In genomic region chr15:76426941-76427340, GRCh38 we compare ENCODE assay signal across 21 cellular contexts.
DNase-seq lines count a peak whose midpoint lies in the region; ATAC-seq, FAIRE-seq and TF ChIP-seq lines count a peak whose summit lies in the region.
"Had no signal": no experiment of that assay in that cellular context is flagged by ENCODE, and none has a peak within 500 bp of the region (broad histone marks: within the 10 kb centered on the region; RNA-seq: fewer than 3 reads in every experiment).

No MANE protein-coding gene starts in this region.

- DNase-seq in GM12864 (ENCODE audit: low read depth) (peak; percentile 5), MV-4-11 (lab: John Stamatoyannopoulos, UW) (peak; percentile 6), GM12878 (ENCODE audit: low read depth, low spot score) (peak; percentile 11), colonic mucosa (no peak), amygdala (lab: John Stamatoyannopoulos, UW) (no peak)
- DNase-seq: Caco-2; CD4-positive, CD25-positive, alpha-beta regulatory T cell; CD8-positive, alpha-beta T cell; DMS 273 treated with DMSO at 0.1 percent for 48 hours; DMS79; GF-D8; GOT3; HFFc6 had no signal

- H3K79me2 ChIP-seq in GM12878 (ENCODE audit: control insufficient read depth, insufficient read depth, low read length) = no peaks in the 10 kb centered on the region

- SMC1A ChIA-PET in GM12878 (lab: Charles Lee; ENCODE audit: uncharacterized antibody, unreplicated experiment) = no interaction called here

- no peak overlapping the region for H2AFZ ChIP-seq in GM12878 (ENCODE audit: control insufficient read depth, low read depth, low read length)

- H3K9me3 ChIP-seq in GM12878 (replicated peaks; ENCODE audit: control insufficient read depth, insufficient read depth, low read length) (no peaks in the 10 kb centered on the region; the same call in 2 of the 3 replicates), colonic mucosa (no peaks in the 10 kb centered on the region)
- H3K9me3 ChIP-seq: Caco-2 had no signal

- no peak overlapping the region for H3K9ac ChIP-seq in GM12878 (ENCODE audit: control insufficient read depth, insufficient read depth, low read length)
- H3K9ac ChIP-seq in colonic mucosa (ENCODE audit: low read depth in 2 of 2, low read length in 2 of 2) = no peak overlapping the region
- H3K9ac ChIP-seq: BLaER1 had no signal

- no peak for TF ChIP-seq POLR2A in GM12878 (IDR thresholded peaks at IDR 0.05; ENCODE audit: low read depth, low read length)

- H3K27me3 ChIP-seq in GM12878 (replicated peaks in 1 of 2; ENCODE audit: control insufficient read depth in 2 of 2, insufficient read depth in 2 of 2, low read length in 1 of 2) = no peaks in the 10 kb centered on the region
- H3K27me3 ChIP-seq in colonic mucosa = no peaks in the 10 kb centered on the region
- H3K27me3 ChIP-seq: BLaER1 had no signal

- no TSS peak for BruUV-seq in GM12878 (replicated peaks; lab: Mats Ljungman, UMichigan)

- H3K4me1 ChIP-seq in GM12878 (ENCODE audit: control insufficient read depth, insufficient read depth, low read length) (no peaks in the 10 kb centered on the region), colonic mucosa (no peaks in the 10 kb centered on the region)
- H3K4me1 ChIP-seq: BLaER1, Caco-2 had no signal

- POLR2A ChIA-PET in GM12878 (lab: Charles Lee) = no interaction called here

- no peak overlapping the region for H3K27ac ChIP-seq in GM12878 (ENCODE audit: control insufficient read depth, insufficient read depth)
- H3K27ac ChIP-seq in colonic mucosa = no peak overlapping the region
- H3K27ac ChIP-seq: BLaER1, C4-2B had no signal

- intact Hi-C loops in GM12878 (cut with micrococcal nuclease; ENCODE audit: unreplicated experiment) = no loop called here
- intact Hi-C loops in colonic mucosa (cut with DNase I) = no loop called here

- H4K20me1 ChIP-seq in GM12878 (ENCODE audit: control insufficient read depth, insufficient read depth) = no peaks in the 10 kb centered on the region
- H4K20me1 ChIP-seq: BLaER1 had no signal

- TF ChIP-seq CTCF in GM12864 (IDR thresholded peaks at IDR 0.05; ENCODE audit: low read depth, low read length, missing control alignments) (no peak), GM12878 (IDR thresholded peaks at IDR 0.05 in 2 of 3, conservative IDR thresholded peaks at IDR 0.05 in 1 of 3; ENCODE audit: control insufficient read depth in 2 of 3, extremely low read depth in 1 of 3, insufficient read depth in 1 of 3, low read depth in 3 of 3, low read length in 3 of 3) (no peak), colonic mucosa (IDR thresholded peaks at IDR 0.05) (no peak)

- no peaks in the 10 kb centered on the region for H3K36me3 ChIP-seq in GM12878 (ENCODE audit: control insufficient read depth in 2 of 2, insufficient read depth in 2 of 2, low read length in 1 of 2)
- no peaks in the 10 kb centered on the region for H3K36me3 ChIP-seq in colonic mucosa
- H3K36me3 ChIP-seq: HAP-1 had no signal

- TF ChIP-seq EP300 in GM12878 (IDR thresholded peaks at IDR 0.05; ENCODE audit: borderline replicate concordance in 1 of 2, control insufficient read depth in 1 of 2, low read depth in 2 of 2, low read length in 2 of 2) = no peak

- no peak overlapping the region for H3K4me3 ChIP-seq in GM12864 (ENCODE audit: low read depth, low read length)
- H3K4me3 ChIP-seq in GM12878 = no peak overlapping the region
- no peak overlapping the region for H3K4me3 ChIP-seq in colonic mucosa
- H3K4me3 ChIP-seq: BLaER1, HAP-1 had no signal

- H3K4me2 ChIP-seq in GM12878 (ENCODE audit: control insufficient read depth, insufficient read depth) = no peak overlapping the region
- H3K4me2 ChIP-seq: BLaER1 had no signal

- WGBS in GM12878 (ENCODE audit: insufficient coverage, insufficient replicate concordance, low lambda C conversion rate, missing lambda C conversion rate) = 50% methylated on average over 2 of the region's 2 CpGs

- CTCF ChIA-PET in GM12878 (lab: Yijun Ruan, JAX) = no interaction called here

- RAD21 ChIA-PET in GM12878 (lab: Charles Lee; ENCODE audit: unreplicated experiment) = no interaction called here

- no peak for FAIRE-seq in GM12878 (lab: Jason Lieb, UNC)
- FAIRE-seq: D721Med, GM12891, GM18507, H54 had no signal

- TF ChIP-seq RAD21 in GM12878 (IDR thresholded peaks at IDR 0.05; ENCODE audit: insufficient read depth, low read depth, low read length) = no peak

- ATAC-seq in GM12878 (no peak), GM21515 (IDR thresholded peaks at IDR 0.05; ENCODE audit: unreplicated experiment) (no peak)
- ATAC-seq: CD8-positive, alpha-beta T cell had no signal

- in situ Hi-C loops in GM12878 (cut with MboI) = no loop called here

TF ChIP-seq in GM12878, 131 proteins besides CTCF, POLR2A, EP300 and RAD21:
- TF ChIP-seq MEF2A (IDR thresholded peaks at IDR 0.05; ENCODE audit: insufficient read depth, low read depth, low read length) (peak; percentile 45; the same call in 1 of the 2 replicates), BMI1 (IDR thresholded peaks at IDR 0.05; ENCODE audit: borderline replicate concordance) (no peak)

Comparison
In these comparisons a context has a peak if more than half of its experiments do, and no peak if none do; other contexts are left out.
1. DNase-seq: peak in GM12864 (single experiment), MV-4-11 (single experiment) and GM12878 (single experiment); none in colonic mucosa (single experiment) and amygdala (0 of 56).